24 cellular contexts compared by ENCODE assay signal in genomic region chr11:44527476-44527875, GRCh38.
"Had no signal": no experiment of that assay in that cellular context is flagged by ENCODE, and none has a peak within 500 bp of the region (broad histone marks: within the 10 kb centered on the region; RNA-seq: fewer than 3 reads in every experiment).

No MANE protein-coding gene starts in this region.

- H3K9me3 Mint-ChIP-seq: activated CD4-positive, alpha-beta memory T cell treated with anti-CD3 and anti-CD28 coated beads for 36 hours; activated naive CD8-positive, alpha-beta T cell treated with anti-CD3 and anti-CD28 coated beads for 36 hours; central memory CD8-positive, alpha-beta T cell; mesothelial cell of epicardium; neural crest cell; T-cell had no signal

- H3K36me3 ChIP-seq: esophagus muscularis mucosa, pancreas had no signal

- H3K27ac Mint-ChIP-seq: activated naive CD8-positive, alpha-beta T cell treated with anti-CD3 and anti-CD28 coated beads for 36 hours; mesothelial cell of epicardium; T-cell had no signal

- H3K4me1 ChIP-seq: body of pancreas, esophagus muscularis mucosa, pancreas had no signal

- ATAC-seq: activated CD8-positive, alpha-beta memory T cell treated with anti-CD3 and anti-CD28 coated beads, Interleukin-2, amount 10 ng/mL, durations not matched to agents 7 days and 5 days; body of pancreas; pancreas; T-cell had no signal

- DNase-seq: activated CD4-positive, alpha-beta T cell treated with anti-CD3 and anti-CD28 coated beads for 1 hour; activated CD8-positive, alpha-beta memory T cell treated with anti-CD3 and anti-CD28 coated beads, Interleukin-2, amount 10 ng/mL, durations not matched to agents 7 days and 5 days; activated gamma-delta T cell; activated naive CD8-positive, alpha-beta T cell treated with anti-CD3 and anti-CD28 coated beads for 36 hours; activated T-cell treated with anti-CD3 and anti-CD28 coated beads, Interleukin-2, amount 50 U/mL, for 1 hour; amygdala; body of pancreas; effector CD4-positive, alpha-beta T cell; foreskin fibroblast; hypothalamus; kidney; pancreas; retina; stimulated activated CD4-positive, alpha-beta T cell treated with anti-CD3 and anti-CD28 coated beads, Interleukin-15, amount 100 ng/mL, for 24 hours; stimulated activated CD4-positive, alpha-beta T cell treated with anti-CD3 and anti-CD28 coated beads, Interleukin-4, amount 100 ng/mL, for 1 hour; stimulated activated naive CD4-positive, alpha-beta T cell; T-cell; trophoblast cell had no signal

- H3K27ac ChIP-seq: body of pancreas, coronary artery, esophagus muscularis mucosa, pancreas had no signal

- H3K9me3 ChIP-seq: body of pancreas, esophagus muscularis mucosa, pancreas had no signal

- FAIRE-seq: kidney, pancreas had no signal

- H3K4me3 ChIP-seq: body of pancreas, coronary artery, esophagus muscularis mucosa, pancreas had no signal

- H3K4me3 Mint-ChIP-seq: activated CD4-positive, alpha-beta memory T cell treated with anti-CD3 and anti-CD28 coated beads for 36 hours; activated CD8-positive, alpha-beta memory T cell treated with anti-CD3 and anti-CD28 coated beads, Interleukin-2, amount 10 ng/mL, durations not matched to agents 7 days and 5 days; activated naive CD8-positive, alpha-beta T cell treated with anti-CD3 and anti-CD28 coated beads for 36 hours; central memory CD8-positive, alpha-beta T cell; mesothelial cell of epicardium; neural crest cell; T-cell had no signal

- H3K27me3 ChIP-seq: body of pancreas, pancreas had no signal

- H3K36me3 Mint-ChIP-seq: activated CD4-positive, alpha-beta memory T cell treated with anti-CD3 and anti-CD28 coated beads for 36 hours; mesothelial cell of epicardium; T-cell had no signal
